ENCODE assay signal across 8 cellular contexts in the genomic region with DNA sequence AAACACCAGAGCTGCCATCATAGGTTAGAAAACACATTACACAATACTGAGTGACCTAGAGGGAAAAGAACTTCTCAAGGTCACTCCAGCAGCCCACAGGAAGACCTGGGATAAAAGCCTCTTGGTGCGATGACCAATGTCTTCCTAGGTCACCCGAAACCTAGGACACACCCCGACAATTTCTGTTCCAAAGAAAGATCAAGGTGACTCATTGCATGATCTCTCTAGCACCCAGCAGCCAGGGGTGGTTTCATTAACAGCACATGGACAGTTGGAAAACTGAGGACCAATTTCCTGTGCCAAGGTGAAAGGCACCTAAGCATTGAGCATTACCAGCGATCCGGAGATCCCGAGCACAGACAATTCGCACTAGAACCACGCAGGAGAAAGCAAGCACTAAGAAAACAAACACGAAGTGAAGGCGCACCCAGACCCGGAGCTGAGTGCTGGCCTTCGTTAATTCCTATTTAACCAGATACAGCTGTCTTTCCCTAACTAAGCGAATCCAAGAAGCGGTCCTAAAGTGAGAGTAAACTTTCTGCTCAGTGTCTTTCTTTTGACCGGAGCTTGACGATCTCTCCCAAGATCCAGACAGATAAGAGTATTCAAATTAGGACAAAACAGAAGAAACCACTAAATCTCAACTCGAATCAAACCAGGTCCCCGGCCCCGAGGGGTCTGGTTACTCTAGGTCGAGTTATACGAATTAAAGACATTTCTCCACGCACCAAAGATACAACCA. TPM values are rescaled to one million over a fixed set of nuclear protein-coding genes. Genes with fewer than 3 reads are reported as not detected.
DNase-seq lines count a peak whose midpoint lies in the region; ATAC-seq, FAIRE-seq and TF ChIP-seq lines count a peak whose summit lies in the region.

No MANE protein-coding gene starts in this region.

- in situ Hi-C loops in HepG2 (cut with HindIII; ENCODE audit: extremely low pct_ligation_motif_present, low pct_unique_long_range_greater_than_20kb) = no loop called here

- peaks cover 8% of the 10 kb centered on the region; the same call in 1 of the 2 replicates for H3K4me1 ChIP-seq in HUES48 (ENCODE audit: control insufficient read depth, insufficient read depth, low read length)
- no peaks in the 10 kb centered on the region for H3K4me1 ChIP-seq in breast epithelium
- H3K4me1 ChIP-seq in HepG2 (ENCODE audit: insufficient read depth, low read length) = peaks cover 38% of the 10 kb centered on the region
- H3K4me1 ChIP-seq in thoracic aorta (ENCODE audit: control insufficient read depth in 1 of 2, low read depth in 2 of 2) = peaks cover 3 to 10% of the 10 kb centered on the region in 2 donors

- peak; percentile 44 for DNase-seq in ELR (ENCODE audit: low read depth)
- no peak for DNase-seq in breast epithelium (ENCODE audit: low spot score in 2 of 2)
- DNase-seq in HepG2 (ENCODE audit: low spot score) = peak; percentile 65
- no peak for DNase-seq in thoracic aorta (ENCODE audit: low spot score)
- DNase-seq in NCI-H446 treated with DMSO at 0.1 percent for 48 hours (lab: John Stamatoyannopoulos, UW) = no peak
- no peak for DNase-seq in COR-L47 (lab: John Stamatoyannopoulos, UW)

- TF ChIP-seq POLR2A in breast epithelium (IDR thresholded peaks at IDR 0.05) (no peak), HepG2 (IDR thresholded peaks at IDR 0.05; ENCODE audit: insufficient read depth in 1 of 2, low read depth in 2 of 2, low read length in 2 of 2) (no peak)

- TF ChIP-seq CTCF in breast epithelium (IDR thresholded peaks at IDR 0.05) (no peak), HepG2 (CRISPR knock-in tag; IDR thresholded peaks at IDR 0.05) (no peak), thoracic aorta (IDR thresholded peaks at IDR 0.05) (no peak)

- H3K4me3 ChIP-seq in HUES48 (ENCODE audit: low read depth, low read length) = peak overlapping the region; percentile 71
- peak overlapping the region; percentile 55 to 93 (median 65) for H3K4me3 ChIP-seq in breast epithelium
- peak overlapping the region in 2 of 3 experiments; percentile 45 to 71; a peak in 4 of 6 replicates for H3K4me3 ChIP-seq in HepG2 (replicated peaks in 1 of 3; ENCODE audit: insufficient read depth in 1 of 3, low read depth in 2 of 3, low read length in 3 of 3)
- H3K4me3 ChIP-seq in thoracic aorta = peak overlapping the region; percentile 89

- ATAC-seq in HepG2 (peak; percentile 55), thoracic aorta (ENCODE audit: insufficient number of reproducible peaks, low FRiP score, low read depth) (no peak), HG03108 (IDR thresholded peaks at IDR 0.05; ENCODE audit: unreplicated experiment) (no peak)

- TF ChIP-seq EP300 in HepG2 (IDR thresholded peaks at IDR 0.05; ENCODE audit: low read depth in 2 of 2, low read length in 2 of 2) = peak in 1 of 2 experiments; percentile 28; a peak in 1 of 4 replicates
- no peak for TF ChIP-seq EP300 in HepG2 (CRISPR knock-in tag; IDR thresholded peaks at IDR 0.05; ENCODE audit: borderline replicate concordance)

- H4K20me1 ChIP-seq in HepG2 (ENCODE audit: insufficient read depth, low read length) = no peaks in the 10 kb centered on the region

- H3K4me2 ChIP-seq in HepG2 (ENCODE audit: low read depth, low read length) = peak overlapping the region; percentile 77

- BruUV-seq in HepG2 (replicated peaks; lab: Mats Ljungman, UMichigan) = no TSS peak

- CTCF ChIA-PET in HepG2 (lab: Yijun Ruan, JAX; ENCODE audit: low intra/inter-chr PET ratio, low total read pairs) = no interaction called here

- H3K27ac ChIP-seq in HUES48 (ENCODE audit: low read depth, low read length) = no peak overlapping the region
- peak overlapping the region; percentile 46 to 84 for H3K27ac ChIP-seq in breast epithelium
- no peak overlapping the region for H3K27ac ChIP-seq in HepG2 (ENCODE audit: extremely low read length, insufficient read depth, low read length)
- H3K27ac ChIP-seq in thoracic aorta = peak overlapping the region in 1 of 2 donors; percentile 32

- peaks cover 59% of the 10 kb centered on the region for H3K27me3 ChIP-seq in HUES48 (ENCODE audit: control insufficient read depth, insufficient read depth, low read length)
- H3K27me3 ChIP-seq in breast epithelium = peaks cover 0 to 11% of the 10 kb centered on the region in 2 donors
- H3K27me3 ChIP-seq in HepG2 (ENCODE audit: control insufficient read depth in 1 of 2, insufficient read depth in 2 of 2, low read length in 2 of 2) = peaks cover 21 to 78% of the 10 kb centered on the region in 2 experiments; a peak in 4 of 5 replicates
- no peaks in the 10 kb centered on the region for H3K27me3 ChIP-seq in thoracic aorta (replicated peaks; ENCODE audit: insufficient read depth)

- WGBS in HepG2 (ENCODE audit: low lambda C conversion rate) = 4% methylated on average over 22 of the region's 22 CpGs

- POLR2A ChIA-PET in HepG2 (lab: Yijun Ruan, JAX) = no interaction called here

- intact Hi-C loops in breast epithelium (cut with DNase I; ENCODE audit: low total_unique reads) = no loop called here
- intact Hi-C loops in HepG2 (cut with micrococcal nuclease; ENCODE audit: unreplicated experiment) = no loop called here

- H2AFZ ChIP-seq in HepG2 (ENCODE audit: low read length) = no peak overlapping the region

- H3K9me3 ChIP-seq in HUES48 (ENCODE audit: control insufficient read depth, insufficient read depth, low read length) = no peaks in the 10 kb centered on the region
- no peaks in the 10 kb centered on the region for H3K9me3 ChIP-seq in breast epithelium
- H3K9me3 ChIP-seq in HepG2 (ENCODE audit: low read length) = no peaks in the 10 kb centered on the region
- no peaks in the 10 kb centered on the region for H3K9me3 ChIP-seq in thoracic aorta

- H3K36me3 ChIP-seq in HUES48 (ENCODE audit: control insufficient read depth, insufficient read depth, low read length) (no peaks in the 10 kb centered on the region), breast epithelium (no peaks in the 10 kb centered on the region), HepG2 (replicated peaks in 1 of 2; ENCODE audit: control insufficient read depth in 1 of 2, insufficient read depth in 2 of 2, low read length in 2 of 2) (no peaks in the 10 kb centered on the region), thoracic aorta (no peaks in the 10 kb centered on the region)

- FAIRE-seq in HepG2 (lab: Jason Lieb, UNC) = peak; percentile 63

- TF ChIP-seq RAD21 in HepG2 (CRISPR knock-in tag; IDR thresholded peaks at IDR 0.05) = no peak

- no peaks in the 10 kb centered on the region for H3K79me2 ChIP-seq in HepG2 (ENCODE audit: insufficient read depth, low read length)

- no peak overlapping the region for H3K9ac ChIP-seq in HUES48 (ENCODE audit: low read depth, low read length)
- H3K9ac ChIP-seq in HepG2 (ENCODE audit: insufficient read depth, low read depth, low read length) = no peak overlapping the region

TF ChIP-seq in HepG2, 621 proteins besides CTCF, POLR2A, EP300 and RAD21 (continues in another document):
- TF ChIP-seq, protein P1, sequence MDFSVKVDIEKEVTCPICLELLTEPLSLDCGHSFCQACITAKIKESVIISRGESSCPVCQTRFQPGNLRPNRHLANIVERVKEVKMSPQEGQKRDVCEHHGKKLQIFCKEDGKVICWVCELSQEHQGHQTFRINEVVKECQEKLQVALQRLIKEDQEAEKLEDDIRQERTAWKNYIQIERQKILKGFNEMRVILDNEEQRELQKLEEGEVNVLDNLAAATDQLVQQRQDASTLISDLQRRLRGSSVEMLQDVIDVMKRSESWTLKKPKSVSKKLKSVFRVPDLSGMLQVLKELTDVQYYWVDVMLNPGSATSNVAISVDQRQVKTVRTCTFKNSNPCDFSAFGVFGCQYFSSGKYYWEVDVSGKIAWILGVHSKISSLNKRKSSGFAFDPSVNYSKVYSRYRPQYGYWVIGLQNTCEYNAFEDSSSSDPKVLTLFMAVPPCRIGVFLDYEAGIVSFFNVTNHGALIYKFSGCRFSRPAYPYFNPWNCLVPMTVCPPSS (IDR thresholded peaks at IDR 0.05) = no peak
- TF ChIP-seq ZNF3 (CRISPR knock-in tag; IDR thresholded peaks at IDR 0.05) (no peak), POLR2AphosphoS5 (IDR thresholded peaks at IDR 0.05; ENCODE audit: low read depth, low read length) (no peak), RXRA (CRISPR knock-in tag; IDR thresholded peaks at IDR 0.05) (no peak)
- TF ChIP-seq, protein P2, sequence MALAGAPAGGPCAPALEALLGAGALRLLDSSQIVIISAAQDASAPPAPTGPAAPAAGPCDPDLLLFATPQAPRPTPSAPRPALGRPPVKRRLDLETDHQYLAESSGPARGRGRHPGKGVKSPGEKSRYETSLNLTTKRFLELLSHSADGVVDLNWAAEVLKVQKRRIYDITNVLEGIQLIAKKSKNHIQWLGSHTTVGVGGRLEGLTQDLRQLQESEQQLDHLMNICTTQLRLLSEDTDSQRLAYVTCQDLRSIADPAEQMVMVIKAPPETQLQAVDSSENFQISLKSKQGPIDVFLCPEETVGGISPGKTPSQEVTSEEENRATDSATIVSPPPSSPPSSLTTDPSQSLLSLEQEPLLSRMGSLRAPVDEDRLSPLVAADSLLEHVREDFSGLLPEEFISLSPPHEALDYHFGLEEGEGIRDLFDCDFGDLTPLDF (CRISPR knock-in tag; IDR thresholded peaks at IDR 0.05) = no peak

RNA-seq across cellular contexts. Expression of a gene that starts 1.4 kb away (rescaled TPM):
- total RNA-seq in breast epithelium = 10 to 100 TPM in 2 of 3 donors, 1 to 10 TPM in 1; 1.6 to 17.7 (median 11.5) TPM
- total RNA-seq in HepG2 (2016; rRNA removed; fragmentation: Illumina TruSeq; extraction: Trizol) = 9.5 and 14.3 TPM in 2 replicates
- 8.4 and 9.3 TPM in 2 replicates for total RNA-seq in HepG2 (2016; cell fraction: cytosol; rRNA removed; fragmentation: Illumina TruSeq; extraction: Trizol; ENCODE audit: low read depth)
- total RNA-seq in HepG2 (2016; cell fraction: insoluble cytoplasmic fraction; rRNA removed; fragmentation: Illumina TruSeq; extraction: Trizol) = 12.5 and 16.2 TPM in 2 replicates
- 5.5 and 7.4 TPM in 2 replicates for total RNA-seq in HepG2 (2016; cell fraction: membrane; rRNA removed; fragmentation: Illumina TruSeq; extraction: Trizol)
- 49.9 and 50.0 TPM in 2 replicates for total RNA-seq in HepG2 (2016; cell fraction: nucleus; rRNA removed; fragmentation: Illumina TruSeq; extraction: Trizol)
- polyA plus RNA-seq in HepG2 (2011; rRNA removed) = 3.9 and 5.1 TPM in 2 replicates
- polyA plus RNA-seq in HepG2 (2011; cell fraction: cytosol; rRNA removed) = 1.0 and 1.2 TPM in 2 replicates
- polyA plus RNA-seq in HepG2 (2011; cell fraction: nucleus; rRNA removed) = 8.4 and 10.5 TPM in 2 replicates
- polyA plus RNA-seq in HepG2 (2012) = 2.6 and 3.3 TPM in 2 replicates
- polyA plus RNA-seq in HepG2 (2016; cell fraction: cytosol; fragmentation: Illumina TruSeq; extraction: Trizol; ENCODE audit: low read depth) = 0.25 and 0.48 TPM in 2 replicates
- 5.0 and 5.5 TPM in 2 replicates for polyA plus RNA-seq in HepG2 (2016; cell fraction: insoluble cytoplasmic fraction; fragmentation: Illumina TruSeq; extraction: Trizol; ENCODE audit: low read depth)
- polyA plus RNA-seq in HepG2 (2016; cell fraction: membrane; fragmentation: Illumina TruSeq; extraction: Trizol; ENCODE audit: low read depth) = 1.7 and 2.1 TPM in 2 replicates
- 26.0 and 29.1 TPM in 2 replicates for polyA plus RNA-seq in HepG2 (2016; cell fraction: nucleus; fragmentation: Illumina TruSeq; extraction: Trizol; ENCODE audit: insufficient read depth, low read depth)
- polyA minus RNA-seq in HepG2 (2011; rRNA and poly(A)+ RNA removed; ENCODE audit: low replicate concordance) = 0.35 and 13.9 TPM in 2 replicates
- 4.7 and 6.0 TPM in 2 replicates for polyA minus RNA-seq in HepG2 (2011; cell fraction: cytosol; rRNA and poly(A)+ RNA removed)
- polyA minus RNA-seq in HepG2 (2011; cell fraction: nucleus; rRNA and poly(A)+ RNA removed) = 47.0 and 50.5 TPM in 2 replicates
- total RNA-seq in thoracic aorta = 10 to 100 TPM in 1 of 2 donors, 1 to 10 TPM in 1; 5.6 to 13.8 TPM

Comparison
In these comparisons a context has a peak if more than half of its experiments do, and no peak if none do; other contexts are left out.
1. DNase-seq: peak in ELR (single experiment) and HepG2 (single experiment); none in breast epithelium (0 of 2), thoracic aorta (single experiment), NCI-H446 treated with DMSO at 0.1 percent for 48 hours (single experiment) and COR-L47 (single experiment).
2. H3K27ac ChIP-seq: peak in breast epithelium (2 of 2); none in HUES48 (single experiment) and HepG2 (single experiment).
3. Peak in every context shown above with its lines, with median percentiles within 50 percentile points of each other: H3K4me3 ChIP-seq.